In the genomic region with DNA sequence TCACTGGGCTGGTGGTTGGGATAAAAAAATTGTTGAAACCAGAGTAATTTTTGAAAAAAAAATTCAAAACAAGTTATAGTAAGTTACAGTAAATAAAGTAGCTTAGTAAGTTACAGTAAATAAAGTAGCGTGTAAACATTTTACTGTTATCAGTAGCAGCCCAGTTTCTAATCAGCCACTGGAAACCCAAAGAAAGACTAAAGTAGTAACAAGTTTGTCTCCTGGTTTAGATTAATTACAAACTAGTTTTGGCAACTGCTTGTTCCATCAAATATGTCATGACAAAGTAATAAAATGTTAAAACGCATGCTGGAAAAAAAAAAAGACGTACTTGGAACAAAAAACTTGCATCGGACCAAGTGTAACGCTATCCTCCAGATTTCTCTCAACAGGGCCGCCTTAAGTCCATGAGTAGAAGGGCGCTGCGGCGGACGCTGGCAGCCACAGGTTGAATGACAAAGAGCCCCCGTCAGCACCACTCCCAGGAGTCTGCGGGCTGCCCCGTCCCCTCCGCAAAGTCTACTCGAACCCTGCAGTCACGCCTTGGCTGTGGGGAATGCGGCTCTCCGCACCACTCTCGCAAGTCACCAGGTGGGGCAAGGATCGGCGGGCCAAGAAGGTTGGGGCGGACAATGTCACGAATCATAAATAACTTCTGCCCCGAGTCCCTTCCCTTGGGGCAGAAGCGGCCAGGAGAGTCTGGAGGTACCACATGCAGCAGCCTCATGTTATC, we compare ENCODE assay signal across 1 cellular context.
TF ChIP-seq lines count a peak whose summit lies in the region.

No MANE protein-coding gene starts in this region.

TF ChIP-seq in H1, 55 proteins besides CTCF, POLR2A, EP300 and RAD21:
- no peak for TF ChIP-seq SUZ12 (IDR thresholded peaks at IDR 0.05; ENCODE audit: low read length)
- no peak for TF ChIP-seq PHF8 (conservative IDR thresholded peaks at IDR 0.05; ENCODE audit: low read depth, low read length)
- TF ChIP-seq BRCA1 (IDR thresholded peaks at IDR 0.05; ENCODE audit: low read depth, low read length): no peak
- TF ChIP-seq RFX5 (IDR thresholded peaks at IDR 0.05; ENCODE audit: borderline replicate concordance, low read depth, low read length): no peak
- TF ChIP-seq, protein P1, sequence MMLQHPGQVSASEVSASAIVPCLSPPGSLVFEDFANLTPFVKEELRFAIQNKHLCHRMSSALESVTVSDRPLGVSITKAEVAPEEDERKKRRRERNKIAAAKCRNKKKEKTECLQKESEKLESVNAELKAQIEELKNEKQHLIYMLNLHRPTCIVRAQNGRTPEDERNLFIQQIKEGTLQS (IDR thresholded peaks at IDR 0.05; ENCODE audit: insufficient read depth, low read depth, low read length): no peak
- TF ChIP-seq, protein P2, sequence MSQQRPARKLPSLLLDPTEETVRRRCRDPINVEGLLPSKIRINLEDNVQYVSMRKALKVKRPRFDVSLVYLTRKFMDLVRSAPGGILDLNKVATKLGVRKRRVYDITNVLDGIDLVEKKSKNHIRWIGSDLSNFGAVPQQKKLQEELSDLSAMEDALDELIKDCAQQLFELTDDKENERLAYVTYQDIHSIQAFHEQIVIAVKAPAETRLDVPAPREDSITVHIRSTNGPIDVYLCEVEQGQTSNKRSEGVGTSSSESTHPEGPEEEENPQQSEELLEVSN (IDR thresholded peaks at IDR 0.05): 0 out of 2 replicates have a peak, but pooled peaks have one; percentile 65
- peak; percentile 57 for TF ChIP-seq ASH2L (IDR thresholded peaks at IDR 0.05; ENCODE audit: low read length)
- TF ChIP-seq FOSL1 (IDR thresholded peaks at IDR 0.05; ENCODE audit: insufficient read depth, low read depth, low read length): no peak
- TF ChIP-seq TEAD4 (IDR thresholded peaks at IDR 0.05; ENCODE audit: low read depth, low read length): 0 out of 2 replicates have a peak, but pooled peaks have one; percentile 42
- no peak for TF ChIP-seq TCF12 (IDR thresholded peaks at IDR 0.05; ENCODE audit: low read depth, low read length)
- peak; percentile 90 for TF ChIP-seq SAP30 (IDR thresholded peaks at IDR 0.05; ENCODE audit: insufficient read depth, insufficient replicate concordance, low read length)
- no peak for TF ChIP-seq SIRT6 (IDR thresholded peaks at IDR 0.05; ENCODE audit: low read length)
- no peak for TF ChIP-seq NANOG (IDR thresholded peaks at IDR 0.05; ENCODE audit: insufficient read depth, low read depth, low read length, poor library complexity, severe bottlenecking)
- TF ChIP-seq RXRA (IDR thresholded peaks at IDR 0.05; ENCODE audit: insufficient read depth, low read depth, low read length): no peak
- TF ChIP-seq TAF7 (optimal IDR thresholded peaks at IDR 0.05; ENCODE audit: borderline replicate concordance, low read depth, low read length): no peak
- peak; percentile 75 for TF ChIP-seq TAF1 (IDR thresholded peaks at IDR 0.05; ENCODE audit: low read depth, low read length)
- no peak for TF ChIP-seq SP4 (IDR thresholded peaks at IDR 0.05; ENCODE audit: low read length)
- no peak for TF ChIP-seq RBBP5 (IDR thresholded peaks at IDR 0.05; ENCODE audit: borderline replicate concordance, low read depth, low read length)
- no peak for TF ChIP-seq EZH2 (IDR thresholded peaks at IDR 0.05; ENCODE audit: low read depth, low read length, severe bottlenecking)
- TF ChIP-seq TBP (IDR thresholded peaks at IDR 0.05; ENCODE audit: low read depth, low read length): peak; percentile 66; the same call in 1 of the 2 replicates
- TF ChIP-seq, protein P3, sequence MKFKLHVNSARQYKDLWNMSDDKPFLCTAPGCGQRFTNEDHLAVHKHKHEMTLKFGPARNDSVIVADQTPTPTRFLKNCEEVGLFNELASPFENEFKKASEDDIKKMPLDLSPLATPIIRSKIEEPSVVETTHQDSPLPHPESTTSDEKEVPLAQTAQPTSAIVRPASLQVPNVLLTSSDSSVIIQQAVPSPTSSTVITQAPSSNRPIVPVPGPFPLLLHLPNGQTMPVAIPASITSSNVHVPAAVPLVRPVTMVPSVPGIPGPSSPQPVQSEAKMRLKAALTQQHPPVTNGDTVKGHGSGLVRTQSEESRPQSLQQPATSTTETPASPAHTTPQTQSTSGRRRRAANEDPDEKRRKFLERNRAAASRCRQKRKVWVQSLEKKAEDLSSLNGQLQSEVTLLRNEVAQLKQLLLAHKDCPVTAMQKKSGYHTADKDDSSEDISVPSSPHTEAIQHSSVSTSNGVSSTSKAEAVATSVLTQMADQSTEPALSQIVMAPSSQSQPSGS (IDR thresholded peaks at IDR 0.05; ENCODE audit: low read length): peak; percentile 63; the same call in 1 of the 2 replicates
- TF ChIP-seq CHD2 (IDR thresholded peaks at IDR 0.05; ENCODE audit: low read length): no peak
- no peak for TF ChIP-seq CBX8 (IDR thresholded peaks at IDR 0.05; ENCODE audit: borderline replicate concordance, low read depth, low read length)
- TF ChIP-seq ZNF274 (IDR thresholded peaks at IDR 0.05; ENCODE audit: borderline replicate concordance, extremely low read depth, low read length): no peak
- no peak for TF ChIP-seq SRF (IDR thresholded peaks at IDR 0.05; ENCODE audit: low read depth, low read length)
- no peak for TF ChIP-seq JUN (IDR thresholded peaks at IDR 0.05; ENCODE audit: low read depth, low read length)
- TF ChIP-seq EGR1 (IDR thresholded peaks at IDR 0.05; ENCODE audit: borderline replicate concordance, low read depth, low read length): no peak
- TF ChIP-seq HDAC6 (IDR thresholded peaks at IDR 0.05; ENCODE audit: low read depth, low read length): no peak
- TF ChIP-seq SP2 (IDR thresholded peaks at IDR 0.05; ENCODE audit: low read length): no peak
- peak; percentile 65 for TF ChIP-seq CTBP2 (IDR thresholded peaks at IDR 0.05; ENCODE audit: borderline replicate concordance, insufficient read depth, insufficient read length, low read length)
- TF ChIP-seq, protein P4, sequence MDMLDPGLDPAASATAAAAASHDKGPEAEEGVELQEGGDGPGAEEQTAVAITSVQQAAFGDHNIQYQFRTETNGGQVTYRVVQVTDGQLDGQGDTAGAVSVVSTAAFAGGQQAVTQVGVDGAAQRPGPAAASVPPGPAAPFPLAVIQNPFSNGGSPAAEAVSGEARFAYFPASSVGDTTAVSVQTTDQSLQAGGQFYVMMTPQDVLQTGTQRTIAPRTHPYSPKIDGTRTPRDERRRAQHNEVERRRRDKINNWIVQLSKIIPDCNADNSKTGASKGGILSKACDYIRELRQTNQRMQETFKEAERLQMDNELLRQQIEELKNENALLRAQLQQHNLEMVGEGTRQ (IDR thresholded peaks at IDR 0.05; ENCODE audit: low read length): no peak
- no peak for TF ChIP-seq JUND (IDR thresholded peaks at IDR 0.05; ENCODE audit: low read length)
- TF ChIP-seq BCL11A (IDR thresholded peaks at IDR 0.05; ENCODE audit: low read depth in 2 of 2, low read length in 2 of 2): no peak
- TF ChIP-seq NRF1 (IDR thresholded peaks at IDR 0.05; ENCODE audit: low read depth, low read length): no peak
- no peak for TF ChIP-seq RNF2 (IDR thresholded peaks at IDR 0.05; ENCODE audit: borderline replicate concordance, low read depth, low read length, missing control alignments, poor library complexity, severe bottlenecking)
- no peak for TF ChIP-seq KDM1A (IDR thresholded peaks at IDR 0.05; ENCODE audit: borderline replicate concordance, low read length)
- TF ChIP-seq GTF2F1 (IDR thresholded peaks at IDR 0.05; ENCODE audit: borderline replicate concordance, low read depth, low read length): no peak
- TF ChIP-seq CREB1 (IDR thresholded peaks at IDR 0.05): peak; percentile 62; the same call in 1 of the 2 replicates
- no peak for TF ChIP-seq POU5F1 (IDR thresholded peaks at IDR 0.05; ENCODE audit: low read depth, low read length)
- peak; percentile 86 for TF ChIP-seq POLR2AphosphoS5 (IDR thresholded peaks at IDR 0.05; ENCODE audit: low read depth, low read length)
- TF ChIP-seq SIN3A (conservative IDR thresholded peaks at IDR 0.05 in 1 of 2, IDR thresholded peaks at IDR 0.05 in 1 of 2; ENCODE audit: low read depth in 1 of 2, low read length in 2 of 2): peak; percentile 83 to 94
- no peak for TF ChIP-seq MAFK (IDR thresholded peaks at IDR 0.05; ENCODE audit: low read depth, low read length)
- TF ChIP-seq, protein P5, sequence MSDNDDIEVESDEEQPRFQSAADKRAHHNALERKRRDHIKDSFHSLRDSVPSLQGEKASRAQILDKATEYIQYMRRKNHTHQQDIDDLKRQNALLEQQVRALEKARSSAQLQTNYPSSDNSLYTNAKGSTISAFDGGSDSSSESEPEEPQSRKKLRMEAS (IDR thresholded peaks at IDR 0.05): peak; percentile 17; the same call in 1 of the 2 replicates
- no peak for TF ChIP-seq SIX5 (IDR thresholded peaks at IDR 0.05; ENCODE audit: low read depth, low read length)
- TF ChIP-seq CEBPB (IDR thresholded peaks at IDR 0.05; ENCODE audit: low read depth, low read length): no peak
- no peak for TF ChIP-seq CHD1 (IDR thresholded peaks at IDR 0.05; ENCODE audit: low read depth, low read length)
- TF ChIP-seq BACH1 (IDR thresholded peaks at IDR 0.05; ENCODE audit: low read length): 0 out of 2 replicates have a peak, but pooled peaks have one; percentile 11
- no peak for TF ChIP-seq KDM4A (IDR thresholded peaks at IDR 0.05; ENCODE audit: low read depth, low read length, severe bottlenecking)
- no peak for TF ChIP-seq GABPA (IDR thresholded peaks at IDR 0.05; ENCODE audit: borderline replicate concordance, insufficient read depth, low read length)
- TF ChIP-seq, protein P6, sequence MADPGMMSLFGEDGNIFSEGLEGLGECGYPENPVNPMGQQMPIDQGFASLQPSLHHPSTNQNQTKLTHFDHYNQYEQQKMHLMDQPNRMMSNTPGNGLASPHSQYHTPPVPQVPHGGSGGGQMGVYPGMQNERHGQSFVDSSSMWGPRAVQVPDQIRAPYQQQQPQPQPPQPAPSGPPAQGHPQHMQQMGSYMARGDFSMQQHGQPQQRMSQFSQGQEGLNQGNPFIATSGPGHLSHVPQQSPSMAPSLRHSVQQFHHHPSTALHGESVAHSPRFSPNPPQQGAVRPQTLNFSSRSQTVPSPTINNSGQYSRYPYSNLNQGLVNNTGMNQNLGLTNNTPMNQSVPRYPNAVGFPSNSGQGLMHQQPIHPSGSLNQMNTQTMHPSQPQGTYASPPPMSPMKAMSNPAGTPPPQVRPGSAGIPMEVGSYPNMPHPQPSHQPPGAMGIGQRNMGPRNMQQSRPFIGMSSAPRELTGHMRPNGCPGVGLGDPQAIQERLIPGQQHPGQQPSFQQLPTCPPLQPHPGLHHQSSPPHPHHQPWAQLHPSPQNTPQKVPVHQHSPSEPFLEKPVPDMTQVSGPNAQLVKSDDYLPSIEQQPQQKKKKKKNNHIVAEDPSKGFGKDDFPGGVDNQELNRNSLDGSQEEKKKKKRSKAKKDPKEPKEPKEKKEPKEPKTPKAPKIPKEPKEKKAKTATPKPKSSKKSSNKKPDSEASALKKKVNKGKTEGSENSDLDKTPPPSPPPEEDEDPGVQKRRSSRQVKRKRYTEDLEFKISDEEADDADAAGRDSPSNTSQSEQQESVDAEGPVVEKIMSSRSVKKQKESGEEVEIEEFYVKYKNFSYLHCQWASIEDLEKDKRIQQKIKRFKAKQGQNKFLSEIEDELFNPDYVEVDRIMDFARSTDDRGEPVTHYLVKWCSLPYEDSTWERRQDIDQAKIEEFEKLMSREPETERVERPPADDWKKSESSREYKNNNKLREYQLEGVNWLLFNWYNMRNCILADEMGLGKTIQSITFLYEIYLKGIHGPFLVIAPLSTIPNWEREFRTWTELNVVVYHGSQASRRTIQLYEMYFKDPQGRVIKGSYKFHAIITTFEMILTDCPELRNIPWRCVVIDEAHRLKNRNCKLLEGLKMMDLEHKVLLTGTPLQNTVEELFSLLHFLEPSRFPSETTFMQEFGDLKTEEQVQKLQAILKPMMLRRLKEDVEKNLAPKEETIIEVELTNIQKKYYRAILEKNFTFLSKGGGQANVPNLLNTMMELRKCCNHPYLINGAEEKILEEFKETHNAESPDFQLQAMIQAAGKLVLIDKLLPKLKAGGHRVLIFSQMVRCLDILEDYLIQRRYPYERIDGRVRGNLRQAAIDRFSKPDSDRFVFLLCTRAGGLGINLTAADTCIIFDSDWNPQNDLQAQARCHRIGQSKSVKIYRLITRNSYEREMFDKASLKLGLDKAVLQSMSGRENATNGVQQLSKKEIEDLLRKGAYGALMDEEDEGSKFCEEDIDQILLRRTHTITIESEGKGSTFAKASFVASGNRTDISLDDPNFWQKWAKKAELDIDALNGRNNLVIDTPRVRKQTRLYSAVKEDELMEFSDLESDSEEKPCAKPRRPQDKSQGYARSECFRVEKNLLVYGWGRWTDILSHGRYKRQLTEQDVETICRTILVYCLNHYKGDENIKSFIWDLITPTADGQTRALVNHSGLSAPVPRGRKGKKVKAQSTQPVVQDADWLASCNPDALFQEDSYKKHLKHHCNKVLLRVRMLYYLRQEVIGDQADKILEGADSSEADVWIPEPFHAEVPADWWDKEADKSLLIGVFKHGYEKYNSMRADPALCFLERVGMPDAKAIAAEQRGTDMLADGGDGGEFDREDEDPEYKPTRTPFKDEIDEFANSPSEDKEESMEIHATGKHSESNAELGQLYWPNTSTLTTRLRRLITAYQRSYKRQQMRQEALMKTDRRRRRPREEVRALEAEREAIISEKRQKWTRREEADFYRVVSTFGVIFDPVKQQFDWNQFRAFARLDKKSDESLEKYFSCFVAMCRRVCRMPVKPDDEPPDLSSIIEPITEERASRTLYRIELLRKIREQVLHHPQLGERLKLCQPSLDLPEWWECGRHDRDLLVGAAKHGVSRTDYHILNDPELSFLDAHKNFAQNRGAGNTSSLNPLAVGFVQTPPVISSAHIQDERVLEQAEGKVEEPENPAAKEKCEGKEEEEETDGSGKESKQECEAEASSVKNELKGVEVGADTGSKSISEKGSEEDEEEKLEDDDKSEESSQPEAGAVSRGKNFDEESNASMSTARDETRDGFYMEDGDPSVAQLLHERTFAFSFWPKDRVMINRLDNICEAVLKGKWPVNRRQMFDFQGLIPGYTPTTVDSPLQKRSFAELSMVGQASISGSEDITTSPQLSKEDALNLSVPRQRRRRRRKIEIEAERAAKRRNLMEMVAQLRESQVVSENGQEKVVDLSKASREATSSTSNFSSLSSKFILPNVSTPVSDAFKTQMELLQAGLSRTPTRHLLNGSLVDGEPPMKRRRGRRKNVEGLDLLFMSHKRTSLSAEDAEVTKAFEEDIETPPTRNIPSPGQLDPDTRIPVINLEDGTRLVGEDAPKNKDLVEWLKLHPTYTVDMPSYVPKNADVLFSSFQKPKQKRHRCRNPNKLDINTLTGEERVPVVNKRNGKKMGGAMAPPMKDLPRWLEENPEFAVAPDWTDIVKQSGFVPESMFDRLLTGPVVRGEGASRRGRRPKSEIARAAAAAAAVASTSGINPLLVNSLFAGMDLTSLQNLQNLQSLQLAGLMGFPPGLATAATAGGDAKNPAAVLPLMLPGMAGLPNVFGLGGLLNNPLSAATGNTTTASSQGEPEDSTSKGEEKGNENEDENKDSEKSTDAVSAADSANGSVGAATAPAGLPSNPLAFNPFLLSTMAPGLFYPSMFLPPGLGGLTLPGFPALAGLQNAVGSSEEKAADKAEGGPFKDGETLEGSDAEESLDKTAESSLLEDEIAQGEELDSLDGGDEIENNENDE (IDR thresholded peaks at IDR 0.05; ENCODE audit: insufficient replicate concordance, low read length): no peak
- no peak for TF ChIP-seq YY1 (IDR thresholded peaks at IDR 0.05; ENCODE audit: low read depth, low read length)
- peak in 1 of 2 experiments; percentile 80; a peak in 2 of 4 replicates for TF ChIP-seq HDAC2 (IDR thresholded peaks at IDR 0.05; ENCODE audit: borderline replicate concordance in 1 of 2, low read depth in 2 of 2, low read length in 2 of 2)
- TF ChIP-seq CBX5 (IDR thresholded peaks at IDR 0.05; ENCODE audit: low read depth, low read length): no peak
- TF ChIP-seq SP1 (IDR thresholded peaks at IDR 0.05; ENCODE audit: low read depth, low read length): no peak
- no peak for TF ChIP-seq KDM5A (IDR thresholded peaks at IDR 0.05; ENCODE audit: low read length)
